Comparison of ENCODE assay signal across 8 cellular contexts in the genomic region with DNA sequence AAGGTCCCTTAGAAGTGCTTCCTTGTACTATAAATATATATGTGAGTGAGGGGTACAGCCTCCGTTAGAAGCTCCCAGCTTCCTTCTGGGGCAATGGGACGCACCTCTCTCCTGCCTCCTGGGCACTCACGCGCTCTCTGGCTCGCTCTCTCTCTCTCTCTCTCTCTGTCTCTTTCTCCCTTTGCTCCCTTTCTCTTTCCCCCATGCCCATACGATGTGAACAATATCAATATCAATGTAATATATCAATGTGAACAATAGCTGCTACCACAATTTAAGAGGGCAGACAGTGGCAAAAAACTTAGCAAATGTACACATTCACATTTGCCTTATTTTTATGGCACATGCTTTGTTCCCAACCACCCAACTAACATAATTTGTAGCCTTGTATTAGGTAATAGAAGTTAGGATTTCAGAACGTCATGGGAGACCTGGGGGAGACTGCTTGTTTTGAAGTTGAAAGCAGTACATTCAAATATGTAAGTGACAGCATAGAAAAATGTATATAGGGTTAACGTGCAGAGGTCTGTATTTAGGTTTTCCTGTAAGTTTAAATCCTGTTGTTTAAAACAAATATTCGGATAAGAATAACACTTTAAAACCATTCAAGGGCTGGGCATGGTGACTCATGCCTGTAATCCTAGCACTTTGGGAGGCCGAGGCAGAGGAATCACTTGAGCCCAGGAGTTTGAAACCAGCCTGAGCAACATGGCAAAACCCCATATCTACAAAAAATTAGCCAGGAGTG. TPM values are rescaled to one million over a fixed set of nuclear protein-coding genes. Genes with fewer than 3 reads are reported as not detected.
A peak's percentile ranks its signal among the peaks of the same experiment; 100 is the strongest.
DNase-seq lines count a peak whose midpoint lies in the region; ATAC-seq, FAIRE-seq and TF ChIP-seq lines count a peak whose summit lies in the region.
"Not testable (repeated sequence)": the region's sequence is repeated elsewhere in the genome, so short reads cannot be mapped to it uniquely, and the experiment has no call there.

No MANE protein-coding gene starts in this region.

- not testable (repeated sequence) for H3K79me2 ChIP-seq in GM23248 (ENCODE audit: insufficient read depth); PC-3 (ENCODE audit: low read length); fibroblast of lung (ENCODE audit: control insufficient read depth, insufficient read depth, low read length)

- not testable (repeated sequence) for H3K4me3 ChIP-seq in GM23248; PC-3 (ENCODE audit: low read length); brain microvascular endothelial cell (ENCODE audit: low read depth, low read length); fibroblast of lung (replicated peaks in 1 of 4; ENCODE audit: control extremely low read depth in 1 of 4, insufficient read depth in 1 of 4, low read depth in 3 of 4, low read length in 4 of 4); mesenchymal stem cell (ENCODE audit: insufficient read depth in 1 of 2, low read depth in 1 of 2, low read length in 2 of 2)

- H3K27me3 ChIP-seq in GM23248 (replicated peaks; ENCODE audit: insufficient read depth); PC-3 (ENCODE audit: low read length); brain microvascular endothelial cell (replicated peaks); fibroblast of lung (ENCODE audit: control insufficient read depth, insufficient read depth, low read length); mesenchymal stem cell (ENCODE audit: control insufficient read depth in 1 of 2, insufficient read depth in 1 of 2, low read length in 2 of 2): not testable (repeated sequence)

- not testable (repeated sequence) for H2BK120ac ChIP-seq in mesenchymal stem cell (ENCODE audit: low read depth, low read length)

- TF ChIP-seq CTCF in PC-3 (conservative IDR thresholded peaks at IDR 0.05; ENCODE audit: low read depth, low read length); brain microvascular endothelial cell (IDR thresholded peaks at IDR 0.05; ENCODE audit: low read depth, low read length, missing control alignments); fibroblast of lung (conservative IDR thresholded peaks at IDR 0.05 in 1 of 2, IDR thresholded peaks at IDR 0.05 in 1 of 2; ENCODE audit: low read depth in 1 of 2, low read length in 2 of 2): not testable (repeated sequence)

- H4K8ac ChIP-seq in mesenchymal stem cell (ENCODE audit: low read length): not testable (repeated sequence)

- H3K4me1 ChIP-seq in GM23248 (ENCODE audit: insufficient read depth) (peaks cover 24% of the 10 kb centered on the region), PC-3 (ENCODE audit: insufficient read depth, low read length) (peaks cover 25% of the 10 kb centered on the region)
- H3K4me1 ChIP-seq in fibroblast of lung (ENCODE audit: control insufficient read depth, extremely low read depth, insufficient read depth, low read length); mesenchymal stem cell (ENCODE audit: control insufficient read depth, insufficient read depth, low read depth, low read length): not testable (repeated sequence)

- not testable (repeated sequence) for H3K23ac ChIP-seq in mesenchymal stem cell (ENCODE audit: low read length in 2 of 2)

- not testable (repeated sequence) for H3K9me3 ChIP-seq in GM23248 (ENCODE audit: low read depth); PC-3 (ENCODE audit: low read length); fibroblast of lung (ENCODE audit: control insufficient read depth, insufficient read depth, low read depth, low read length); mesenchymal stem cell (ENCODE audit: control insufficient read depth, low read length)

- H4K91ac ChIP-seq in mesenchymal stem cell (ENCODE audit: low read length): peak overlapping the region; percentile 90

- in situ Hi-C loops in GM23248 (cut with MboI); brain microvascular endothelial cell (cut with HindIII; ENCODE audit: low pct_ligation_motif_present, low sequenced_read_pairs): not testable (repeated sequence)

- not testable (repeated sequence) for H3K9ac ChIP-seq in GM23248; fibroblast of lung (ENCODE audit: insufficient read depth, low read length); mesenchymal stem cell (ENCODE audit: low read length)
- 0 out of 2 replicates have a peak overlapping the region, but pooled peaks have one; percentile 15 for H3K9ac ChIP-seq in PC-3 (ENCODE audit: low read length)

- not testable (repeated sequence) for H2BK5ac ChIP-seq in mesenchymal stem cell (ENCODE audit: low read depth, low read length, poor library complexity, severe bottlenecking)

- not testable (repeated sequence) for H2AK5ac ChIP-seq in mesenchymal stem cell (ENCODE audit: low read length, severe bottlenecking)

- H3F3A ChIP-seq in GM23248 (ENCODE audit: insufficient read depth): peaks cover 26% of the 10 kb centered on the region
- peaks cover 16% of the 10 kb centered on the region for H3F3A ChIP-seq in PC-3 (ENCODE audit: low read length, unreplicated experiment)

- not testable (repeated sequence) for DNase-seq in GM23248; PC-3; brain microvascular endothelial cell; fibroblast of lung (ENCODE audit: low read depth in 2 of 2); urothelium cell line (ENCODE audit: low spot score)
- DNase-seq in mesenchymal stem cell: peak; percentile 62

- POLR2A ChIA-PET in PC-3 (lab: Charles Lee; ENCODE audit: unreplicated experiment): interaction anchor here (0.7 kb wide), 1 partner anchor 27 kb away, joined by 3 read pairs; no protein-coding TSS in a partner anchor

- peak; percentile 56 for ATAC-seq in PC-3
- peak; percentile 69 for ATAC-seq in SK-N-SH treated with all-trans-retinoic acid at 6 μM for 48 hours

- H3K18ac ChIP-seq in mesenchymal stem cell (ENCODE audit: low read depth in 1 of 2, low read length in 2 of 2): peak overlapping the region; percentile 62 to 83

- H2BK12ac ChIP-seq in mesenchymal stem cell (ENCODE audit: low read length in 2 of 2): peak overlapping the region; percentile 16 to 100

- FAIRE-seq in A204.1 (lab: Jason Lieb, UNC) (peak; percentile 73), urothelium cell line (lab: Jason Lieb, UNC) (peak; percentile 59)

- intact Hi-C loops in PC-3 (cut with micrococcal nuclease): loop anchor here (1.0 kb wide), 1 partner anchor 8 kb away; no protein-coding TSS in a partner anchor

- not testable (repeated sequence) for H3K9me2 ChIP-seq in GM23248 (ENCODE audit: insufficient read depth); PC-3 (replicated peaks; ENCODE audit: low read length)

- H3K36me3 ChIP-seq in GM23248 (ENCODE audit: low read depth); PC-3 (ENCODE audit: low read depth, low read length); brain microvascular endothelial cell (replicated peaks); fibroblast of lung (ENCODE audit: control insufficient read depth, insufficient read depth, low read length); mesenchymal stem cell (ENCODE audit: control insufficient read depth in 1 of 2, insufficient read depth in 2 of 2, low read depth in 1 of 2, low read length in 2 of 2): not testable (repeated sequence)

- H2AFZ ChIP-seq in GM23248 (peak overlapping the region; percentile 28; the same call in 1 of the 2 replicates), PC-3 (ENCODE audit: low read length) (peak overlapping the region; percentile 51)
- not testable (repeated sequence) for H2AFZ ChIP-seq in fibroblast of lung (ENCODE audit: low read length); mesenchymal stem cell (ENCODE audit: low read depth, low read length)

- 75 to 76% methylated on average over 10 of the region's 10 CpGs for WGBS in GM23248 (ENCODE audit: low coverage in 1 of 2, low lambda C conversion rate in 2 of 2, missing lambda C conversion rate in 2 of 2), 2 experiments
- WGBS in mesenchymal stem cell: 47% methylated on average over 6 of the region's 10 CpGs

- CTCF ChIA-PET in PC-3 (lab: Charles Lee): not testable (repeated sequence)

- peak overlapping the region; percentile 50 for H3K27ac ChIP-seq in GM23248
- H3K27ac ChIP-seq in PC-3 (ENCODE audit: low read length): peak overlapping the region; percentile 69
- peak overlapping the region; percentile 69 for H3K27ac ChIP-seq in brain microvascular endothelial cell
- peak overlapping the region; percentile 26 for H3K27ac ChIP-seq in fibroblast of lung (ENCODE audit: insufficient read depth, low read length)
- peak overlapping the region; percentile 75 for H3K27ac ChIP-seq in mesenchymal stem cell (ENCODE audit: low read length, poor library complexity, severe bottlenecking)

- H3K79me1 ChIP-seq in mesenchymal stem cell (replicated peaks; ENCODE audit: low read length, poor library complexity, severe bottlenecking): not testable (repeated sequence)

- not testable (repeated sequence) for BruUV-seq in PC-3 (replicated peaks; lab: Mats Ljungman, UMichigan)

- peak overlapping the region; percentile 52 for H2BK15ac ChIP-seq in mesenchymal stem cell (ENCODE audit: low read depth, poor library complexity, severe bottlenecking)

- H4K20me1 ChIP-seq in GM23248 (ENCODE audit: insufficient read depth); PC-3 (ENCODE audit: low read length); fibroblast of lung (ENCODE audit: control insufficient read depth, extremely low read depth, insufficient read depth, low read length): not testable (repeated sequence)

- H3K4me2 ChIP-seq in GM23248 (ENCODE audit: unreplicated experiment) (peak overlapping the region; percentile 32), PC-3 (ENCODE audit: low read length) (peak overlapping the region; percentile 58)
- not testable (repeated sequence) for H3K4me2 ChIP-seq in fibroblast of lung (ENCODE audit: extremely low read depth, insufficient read depth, low read length); mesenchymal stem cell (ENCODE audit: low read length, poor library complexity, severe bottlenecking)

- H3K4ac ChIP-seq in mesenchymal stem cell (ENCODE audit: low read depth in 1 of 2, low read length in 2 of 2): peak overlapping the region in 1 of 2 experiments; percentile 42

- H3K14ac ChIP-seq in mesenchymal stem cell (ENCODE audit: low read length in 2 of 2): not testable (repeated sequence)

RNA-seq across cellular contexts. Expression of a gene that starts 8.9 kb away (rescaled TPM):
- 157 and 159 TPM in 2 replicates for total RNA-seq in GM23248 (2014; rRNA removed; shearing (Covaris generic))
- 50.8 and 54.3 TPM in 2 replicates for polyA plus RNA-seq in GM23248 (2016; fragmentation: Nextera tagmentation; extraction: Ambion mirVana)
- total RNA-seq in PC-3 (2014; rRNA removed): 68.2 and 76.6 TPM in 2 replicates
- 71.7 and 108 TPM in 2 replicates for total RNA-seq in fibroblast of lung
- polyA plus RNA-seq in fibroblast of lung: 96.3 and 103 TPM in 2 replicates
- 75.4 and 85.6 TPM in 2 replicates for polyA plus RNA-seq in fibroblast of lung (2012)
- polyA minus RNA-seq in fibroblast of lung (ENCODE audit: low replicate concordance): 28.3 and 42.8 TPM in 2 replicates
- 127 TPM for polyA plus RNA-seq in mesenchymal stem cell (2013, experiment 1 of 2)
- 126 TPM for polyA plus RNA-seq in mesenchymal stem cell (2013, experiment 2 of 2)
